34 cellular contexts compared by ENCODE assay signal in genomic region chr2:99275882-99276281, GRCh38. TPM values are rescaled to one million over a fixed set of nuclear protein-coding genes. Genes with fewer than 3 reads are reported as not detected.
"Had no signal": no experiment of that assay in that cellular context is flagged by ENCODE, and none has a peak within 500 bp of the region (broad histone marks: within the 10 kb centered on the region; RNA-seq: fewer than 3 reads in every experiment).

No MANE protein-coding gene starts in this region.

- ATAC-seq: activated CD8-positive, alpha-beta T cell treated with anti-CD3 and anti-CD28 coated beads for 36 hours; activated T-cell treated with anti-CD3 and anti-CD28 coated beads, Interleukin-2, amount 50 U/mL, for 72 hours; activated T-helper 17 cell treated with anti-CD3 and anti-CD28 coated beads, Interleukin-2, amount 50 U/mL, for 72 hours; body of pancreas; PC-3 had no signal

- H3K4me3 ChIP-seq: ascending aorta, body of pancreas, Peyer's patch, SJSA1 had no signal

- DNase-seq: activated CD4-positive, alpha-beta T cell treated with anti-CD3 and anti-CD28 coated beads, Interleukin-2, amount 10 ng/mL, durations not matched to agents 24 days and 14 days; activated CD4-positive, alpha-beta T cell treated with anti-CD3 and anti-CD28 coated beads, Interleukin-2, amount 50 U/mL, for 4 hours; activated CD8-positive, alpha-beta T cell treated with anti-CD3 and anti-CD28 coated beads for 36 hours; activated gamma-delta T cell; activated naive CD4-positive, alpha-beta T cell treated with Interleukin-2 at 50 U/mL for 16 hours; activated naive CD8-positive, alpha-beta T cell treated with anti-CD3 and anti-CD28 coated beads, Interleukin-2, amount 10 ng/mL, durations not matched to agents 7 days and 5 days; activated T-cell treated with anti-CD3 and anti-CD28 coated beads, Interleukin-2, amount 50 U/mL, for 1 hour; activated T-cell treated with anti-CD3 and anti-CD28 coated beads, Interleukin-2, amount 50 U/mL, for 72 hours; caudate nucleus; Karpas-422; KBM-7; NCI-H1048; NCI-H1105 treated with DMSO at 0.1 percent for 48 hours; NCI-H1436; NCI-H1694; NCI-H1930; NCI-H2081 treated with DMSO at 0.1 percent for 48 hours; NCI-H345; NCI-H524 treated with DMSO at 0.1 percent for 48 hours; PC-3; Peyer's patch; RPMI8226; SHP77 treated with DMSO at 0.1 percent for 48 hours; SK-N-SH had no signal

- H3K27ac ChIP-seq: ascending aorta, body of pancreas, Peyer's patch, SJSA1 had no signal

- FAIRE-seq: bronchial epithelial cell had no signal

- H3K27me3 ChIP-seq: ascending aorta, body of pancreas, Peyer's patch, SJSA1 had no signal

- H3K36me3 ChIP-seq: ascending aorta, Peyer's patch, SJSA1 had no signal

- H3K4me2 ChIP-seq: SK-N-SH had no signal

- H3K9ac ChIP-seq: SK-N-SH had no signal

- H3K9me3 ChIP-seq: ascending aorta, SJSA1 had no signal

- H3K4me1 ChIP-seq: ascending aorta, body of pancreas, Peyer's patch, SJSA1 had no signal

RNA-seq across cellular contexts. Expression of gene LYG2, which starts 20.4 kb away (rescaled TPM):
- total RNA-seq: activated CD4-positive, alpha-beta T cell treated with anti-CD3 and anti-CD28 coated beads, Interleukin-2, amount 10 ng/mL, durations not matched to agents 24 days and 14 days; activated CD8-positive, alpha-beta memory T cell treated with anti-CD3 and anti-CD28 coated beads for 36 hours; activated CD8-positive, alpha-beta T cell treated with anti-CD3 and anti-CD28 coated beads for 36 hours; activated naive CD8-positive, alpha-beta T cell treated with anti-CD3 and anti-CD28 coated beads, Interleukin-2, amount 10 ng/mL, durations not matched to agents 7 days and 5 days; activated T-cell treated with anti-CD3 and anti-CD28 coated beads, Interleukin-2, amount 50 U/mL, for 72 hours; activated T-helper 17 cell treated with anti-CD3 and anti-CD28 coated beads, Interleukin-2, amount 50 U/mL, for 72 hours; ascending aorta; body of pancreas; bronchial epithelial cell; chondrocyte; MCF 10A; NCI-H460; PC-3; Peyer's patch; SJSA1 had no signal
- polyA plus RNA-seq: adipose tissue, SK-N-SH had no signal

RNA-seq across cellular contexts. Expression of gene LYG1, which starts 25.1 kb away (rescaled TPM):
- total RNA-seq: ascending aorta had no signal
